ENCODE assay signal across 9 cellular contexts in genomic region chr1:151534662-151535278, GRCh38. TPM values are rescaled to one million over a fixed set of nuclear protein-coding genes. Genes with fewer than 3 reads are reported as not detected.
DNase-seq lines count a peak whose midpoint lies in the region; ATAC-seq and TF ChIP-seq lines count a peak whose summit lies in the region.
"Had no signal": no experiment of that assay in that cellular context is flagged by ENCODE, and none has a peak within 500 bp of the region (broad histone marks: within the 10 kb centered on the region; RNA-seq: fewer than 3 reads in every experiment).

No MANE protein-coding gene starts in this region.

- no peaks in the 10 kb centered on the region for H3K27me3 ChIP-seq in transverse colon

- TF ChIP-seq EP300 in transverse colon (IDR thresholded peaks at IDR 0.05; ENCODE audit: low read depth): no peak

- no peak for ATAC-seq in HG03159 (IDR thresholded peaks at IDR 0.05; ENCODE audit: unreplicated experiment)

- in situ Hi-C loops in transverse colon (cut with MboI; ENCODE audit: low pct_ligation_motif_present in 1 of 4, low pct_unique_long_range_greater_than_20kb in 1 of 4, low sequenced_read_pairs in 3 of 4): no loop called here

- 0 to 64% methylated on average over 1 to 12 of the region's 12 CpGs for WGBS in transverse colon (ENCODE audit: low coverage in 1 of 2), 2 donors

- H3K9me3 ChIP-seq in transverse colon: no peaks in the 10 kb centered on the region

- H3K27ac Mint-ChIP-seq in osteocyte (ENCODE audit: unreplicated experiment): no peak overlapping the region
- H3K27ac Mint-ChIP-seq: activated naive CD8-positive, alpha-beta T cell had no signal

- H3K4me1 ChIP-seq in transverse colon: peaks cover 7 to 9% (median 9%) of the 10 kb centered on the region in 4 donors

- H3K36me3 Mint-ChIP-seq in osteocyte (ENCODE audit: unreplicated experiment): no peaks in the 10 kb centered on the region

- CTCF ChIA-PET in RWPE1 (lab: Yijun Ruan, JAX): interaction anchor here (0.5 to 1.0 kb wide), 3 partner anchors 12 to 345 kb away, joined by 3 to 6 read pairs (median 5); partner anchors contain the start of gene VPS72

- H3K4me1 Mint-ChIP-seq in osteocyte (ENCODE audit: unreplicated experiment): peaks cover 12% of the 10 kb centered on the region

- intact Hi-C loops in transverse colon (cut with DNase I; ENCODE audit: low total_unique reads): loop anchor here (5.0 kb wide), 1 partner anchor 203 kb away; no protein-coding TSS in a partner anchor

- H3K27ac ChIP-seq in RWPE1 (peak overlapping the region; percentile 40), transverse colon (no peak overlapping the region)

- POLR2A ChIA-PET in RWPE1 (lab: Yijun Ruan, JAX; ENCODE audit: low non-redundant PET): no interaction called here

- H3K4me3 Mint-ChIP-seq in osteocyte (ENCODE audit: unreplicated experiment): no peak overlapping the region
- H3K4me3 Mint-ChIP-seq: activated naive CD8-positive, alpha-beta T cell had no signal

- H3K4me3 ChIP-seq in fibroblast of villous mesenchyme (ENCODE audit: low read depth, low read length) (no peak overlapping the region), transverse colon (no peak overlapping the region)

- peak; percentile 90 for TF ChIP-seq CTCF in RWPE1 (conservative IDR thresholded peaks at IDR 0.05; ENCODE audit: low read depth)
- TF ChIP-seq CTCF in fibroblast of villous mesenchyme (IDR thresholded peaks at IDR 0.05; ENCODE audit: insufficient read depth, low read depth, low read length): peak; percentile 99
- TF ChIP-seq CTCF in osteocyte (IDR thresholded peaks at IDR 0.05): peak; percentile 87
- TF ChIP-seq CTCF in transverse colon (IDR thresholded peaks at IDR 0.05): peak; percentile 72 to 84 (median 82)

- no peak for TF ChIP-seq POLR2A in transverse colon (IDR thresholded peaks at IDR 0.05)

- DNase-seq in DMS 273 (lab: John Stamatoyannopoulos, UW; ENCODE audit: unreplicated experiment): peak; percentile 82
- peak; percentile 74 for DNase-seq in HuH-7.5 (ENCODE audit: low spot score)
- DNase-seq in RWPE1 (ENCODE audit: low spot score): no peak
- peak; percentile 56 to 69 for DNase-seq in activated T-helper 1 cell treated with anti-CD3 and anti-CD28 coated beads, Interleukin-2, amount 50 U/mL, for 16 hours (ENCODE audit: low read depth in 1 of 2, low spot score in 1 of 2)
- peak; percentile 73 for DNase-seq in fibroblast of villous mesenchyme (ENCODE audit: low read depth)
- no peak for DNase-seq in osteocyte (ENCODE audit: extremely low spot score, unreplicated experiment)
- peak; percentile 84 for DNase-seq in transverse colon

- H3K27me3 Mint-ChIP-seq in osteocyte (ENCODE audit: unreplicated experiment): no peaks in the 10 kb centered on the region
- H3K27me3 Mint-ChIP-seq: activated naive CD8-positive, alpha-beta T cell had no signal

- H3K36me3 ChIP-seq in transverse colon: peaks cover 0 to 19% (median 0%) of the 10 kb centered on the region in 4 donors

- no peaks in the 10 kb centered on the region for H3K9me3 Mint-ChIP-seq in osteocyte (ENCODE audit: unreplicated experiment)

RNA-seq across cellular contexts. Expression of gene TUFT1, which starts 5.3 kb away (rescaled TPM):
- total RNA-seq in fibroblast of villous mesenchyme (16.8 and 32.8 TPM in 2 replicates), osteocyte (7.1 and 9.0 TPM in 2 replicates), transverse colon (10 to 100 TPM; 22.8 to 65.5 (median 30.8) TPM)

RNA-seq across cellular contexts. Expression of gene CGN, which starts 23.6 kb away (rescaled TPM):
- total RNA-seq in fibroblast of villous mesenchyme: under 0.01 TPM in 1 of 2 replicates, not detected in the other
- total RNA-seq in osteocyte: 0.99 and 1.7 TPM in 2 replicates
- total RNA-seq in transverse colon: 100 to 1,000 TPM; 123 to 351 (median 172) TPM

Comparison
In these comparisons a context has a peak if more than half of its experiments do, and no peak if none do; other contexts are left out.
1. DNase-seq: peak in DMS 273 (single experiment), HuH-7.5 (single experiment), activated T-helper 1 cell treated with anti-CD3 and anti-CD28 coated beads, Interleukin-2, amount 50 U/mL, for 16 hours (2 of 2), fibroblast of villous mesenchyme (single experiment) and transverse colon (single experiment); none in RWPE1 (single experiment) and osteocyte (single experiment).
2. RNA of gene CGN, which starts 23.6 kb away (total RNA-seq): 123 to 351 TPM in transverse colon; 0.99 to 1.7 TPM in osteocyte and under 0.01 TPM in fibroblast of villous mesenchyme; every median in the first group is over 10 times any median in the second.
3. Peak in every context shown above with its lines, with median percentiles within 50 percentile points of each other: CTCF ChIP-seq.